ENCODE assay signal across 1 cellular context in genomic region chr2:112540906-112541305, GRCh38.
A peak's percentile ranks its signal among the peaks of the same experiment; 100 is the strongest.
TF ChIP-seq lines count a peak whose summit lies in the region.

No MANE protein-coding gene starts in this region.

TF ChIP-seq in K562, 482 proteins besides CTCF, POLR2A, EP300 and RAD21:
- 0 out of 2 replicates have a peak, but pooled peaks have one; percentile 5 for TF ChIP-seq PKNOX1 (IDR thresholded peaks at IDR 0.05)
- TF ChIP-seq CEBPB (tag; IDR thresholded peaks at IDR 0.05): peak; percentile 58
- no peak for TF ChIP-seq MAFG (tag; conservative IDR thresholded peaks at IDR 0.05)
- no peak for TF ChIP-seq PML (IDR thresholded peaks at IDR 0.05; ENCODE audit: low read length)
- no peak for TF ChIP-seq CLOCK (CRISPR knock-in tag; IDR thresholded peaks at IDR 0.05; ENCODE audit: borderline replicate concordance)
- no peak for TF ChIP-seq ZNF280B (CRISPR knock-in tag; IDR thresholded peaks at IDR 0.05)
- TF ChIP-seq E2F4 (CRISPR knock-in tag; IDR thresholded peaks at IDR 0.05; ENCODE audit: low read depth): no peak
- no peak for TF ChIP-seq CEBPG (CRISPR knock-in tag; IDR thresholded peaks at IDR 0.05)
- peak; percentile 19 to 26; a peak in 1 of 4 replicates for TF ChIP-seq CEBPG (tag; conservative IDR thresholded peaks at IDR 0.05 in 1 of 2, IDR thresholded peaks at IDR 0.05 in 1 of 2)
- no peak for TF ChIP-seq ELK3 (CRISPR knock-in tag; IDR thresholded peaks at IDR 0.05)
- no peak for TF ChIP-seq KDM5B (IDR thresholded peaks at IDR 0.05; ENCODE audit: insufficient replicate concordance, low read depth, low read length)
- no peak for TF ChIP-seq ATF2 (CRISPR knock-in tag; IDR thresholded peaks at IDR 0.05)
- TF ChIP-seq ZBED1 (IDR thresholded peaks at IDR 0.05): no peak
- no peak for TF ChIP-seq RBM39 (optimal IDR thresholded peaks at IDR 0.05; ENCODE audit: low read depth, low read length)
- peak; percentile 66 for TF ChIP-seq MEIS2 (IDR thresholded peaks at IDR 0.05; ENCODE audit: partially characterized antibody)
- TF ChIP-seq U2AF1 (optimal IDR thresholded peaks at IDR 0.05; ENCODE audit: low read depth, low read length): no peak
- no peak for TF ChIP-seq IRF2 (CRISPR knock-in tag; IDR thresholded peaks at IDR 0.05)
TF ChIP-seq in K562: peak in this region for 4.
